ENCODE assay signal across 8 cellular contexts in the genomic region with DNA sequence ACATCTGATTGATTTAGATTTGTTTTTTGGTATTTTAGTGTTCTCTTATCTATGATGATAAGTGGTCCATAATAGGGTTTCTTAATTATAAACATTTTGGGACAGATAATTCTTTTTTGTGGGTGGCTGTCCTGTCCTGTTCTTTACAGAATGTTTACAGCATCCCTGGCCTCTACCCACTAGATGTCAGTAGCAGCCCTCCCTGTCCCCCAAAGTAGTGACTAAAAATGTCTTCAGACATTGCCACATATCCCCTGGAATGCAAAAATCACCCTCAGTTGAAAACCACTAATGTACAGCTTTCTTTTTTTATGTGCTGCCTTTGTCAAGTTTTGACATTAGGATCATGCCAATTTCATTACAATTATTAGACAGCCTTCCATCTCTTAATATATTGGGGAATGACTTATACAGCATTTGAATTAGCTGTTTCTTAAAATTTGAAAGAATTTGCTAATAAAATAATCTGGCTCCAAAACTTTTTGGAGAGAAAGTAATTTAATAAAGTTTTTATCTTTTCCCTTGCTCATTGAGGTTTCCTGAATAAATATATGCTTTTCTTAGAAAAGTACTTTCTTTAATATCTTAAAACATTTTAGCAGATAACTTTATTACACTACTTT. TPM values are rescaled to one million over a fixed set of nuclear protein-coding genes. Genes with fewer than 3 reads are reported as not detected.
DNase-seq lines count a peak whose midpoint lies in the region; ATAC-seq, FAIRE-seq and TF ChIP-seq lines count a peak whose summit lies in the region.

No MANE protein-coding gene starts in this region.

- no peaks in the 10 kb centered on the region for H3K27me3 Mint-ChIP-seq in activated CD8-positive, alpha-beta memory T cell treated with anti-CD3 and anti-CD28 coated beads, Interleukin-2, amount 10 ng/mL, durations not matched to agents 7 days and 5 days

- intact Hi-C loops in dorsolateral prefrontal cortex (cut with DNase I), result loop anchor here (5.0 kb wide), 2 partner anchors 104 to 119 kb away; no protein-coding TSS in a partner anchor

- peaks cover 76% of the 10 kb centered on the region for H3K4me1 Mint-ChIP-seq in activated CD8-positive, alpha-beta memory T cell treated with anti-CD3 and anti-CD28 coated beads, Interleukin-2, amount 10 ng/mL, durations not matched to agents 7 days and 5 days

- peak overlapping the region in 14 of 59 donors; percentile 3 to 94 (median 73) for H3K27ac ChIP-seq in dorsolateral prefrontal cortex
- peak overlapping the region; percentile 50 for H3K27ac ChIP-seq in neutrophil

- TF ChIP-seq CTCF in dorsolateral prefrontal cortex (IDR thresholded peaks at IDR 0.05 in 54 of 56, conservative IDR thresholded peaks at IDR 0.05 in 2 of 56; ENCODE audit: low read depth in 1 of 56, partially characterized antibody in 56 of 56), result peak in 55 of 56 donors; percentile 36 to 81 (median 58)
- peak; percentile 30 for TF ChIP-seq CTCF in neutrophil (IDR thresholded peaks at IDR 0.05)

- ATAC-seq in activated CD8-positive, alpha-beta memory T cell treated with anti-CD3 and anti-CD28 coated beads, Interleukin-2, amount 10 ng/mL, durations not matched to agents 7 days and 5 days, result peak; percentile 65
- ATAC-seq in HG03432 (IDR thresholded peaks at IDR 0.05; ENCODE audit: unreplicated experiment), result peak; percentile 65
- no peak for ATAC-seq in HG02852 (IDR thresholded peaks at IDR 0.05; ENCODE audit: unreplicated experiment)

- H3K27ac Mint-ChIP-seq in activated CD8-positive, alpha-beta memory T cell treated with anti-CD3 and anti-CD28 coated beads, Interleukin-2, amount 10 ng/mL, durations not matched to agents 7 days and 5 days, result peak overlapping the region; percentile 26

- no peaks in the 10 kb centered on the region for H3K9me3 ChIP-seq in neutrophil

- H3K36me3 ChIP-seq in neutrophil, result peaks cover 96% of the 10 kb centered on the region

- H3K36me3 Mint-ChIP-seq in activated CD8-positive, alpha-beta memory T cell treated with anti-CD3 and anti-CD28 coated beads, Interleukin-2, amount 10 ng/mL, durations not matched to agents 7 days and 5 days, result peaks cover 69% of the 10 kb centered on the region

- H3K4me3 ChIP-seq in dorsolateral prefrontal cortex (no peak overlapping the region), neutrophil (ENCODE audit: low read depth in 1 of 2, low read length in 1 of 2) (no peak overlapping the region)

- H3K4me1 ChIP-seq in neutrophil (ENCODE audit: control insufficient read depth in 1 of 2, insufficient read depth in 1 of 2, low read depth in 1 of 2, low read length in 1 of 2), result peaks cover 36 to 42% of the 10 kb centered on the region in 2 experiments

- CTCF ChIA-PET in activated CD8-positive, alpha-beta memory T cell treated with anti-CD3 and anti-CD28 coated beads, Interleukin-2, amount 10 ng/mL, durations not matched to agents 7 days and 5 days (lab: Charles Lee), result interaction anchor here (0.6 to 5.6 kb wide), 23 partner anchors 9 to 219 kb away, joined by 3 to 40 read pairs (median 5); a partner anchor contains a TSS

- H3K27me3 ChIP-seq in dorsolateral prefrontal cortex, result no peaks in the 10 kb centered on the region
- H3K27me3 ChIP-seq in neutrophil, result no peaks in the 10 kb centered on the region

- no peak for FAIRE-seq in urothelium cell line (lab: Jason Lieb, UNC)

- H3K9me3 Mint-ChIP-seq in activated CD8-positive, alpha-beta memory T cell treated with anti-CD3 and anti-CD28 coated beads, Interleukin-2, amount 10 ng/mL, durations not matched to agents 7 days and 5 days (ENCODE audit: low read depth), result no peaks in the 10 kb centered on the region

- no peak overlapping the region for H3K4me3 Mint-ChIP-seq in activated CD8-positive, alpha-beta memory T cell treated with anti-CD3 and anti-CD28 coated beads, Interleukin-2, amount 10 ng/mL, durations not matched to agents 7 days and 5 days

- DNase-seq in activated CD8-positive, alpha-beta memory T cell treated with anti-CD3 and anti-CD28 coated beads, Interleukin-2, amount 10 ng/mL, durations not matched to agents 7 days and 5 days, result peak; percentile 74
- no peak for DNase-seq in activated CD8-positive, alpha-beta memory T cell treated with anti-CD3 and anti-CD28 coated beads for 24 hours
- DNase-seq in T-helper 22 cell (ENCODE audit: low read depth) (peak; percentile 36), dorsolateral prefrontal cortex (peak in 2 of 10 donors; percentile 45 to 68), urothelium cell line (ENCODE audit: low spot score) (no peak)

RNA-seq across cellular contexts. Expression of a gene that starts 19.5 kb away (rescaled TPM):
- total RNA-seq in activated CD8-positive, alpha-beta memory T cell treated with anti-CD3 and anti-CD28 coated beads, Interleukin-2, amount 10 ng/mL, durations not matched to agents 7 days and 5 days, result 100 to 1,000 TPM; 465 to 588 TPM
- total RNA-seq in dorsolateral prefrontal cortex, result 100 to 1,000 TPM in 1 of 120 experiments, 10 to 100 TPM in 119; 15.8 to 100 (median 34.0) TPM

Comparison
In these comparisons a context has a peak if more than half of its experiments do, and no peak if none do; other contexts are left out.
1. DNase-seq: peak in activated CD8-positive, alpha-beta memory T cell treated with anti-CD3 and anti-CD28 coated beads, Interleukin-2, amount 10 ng/mL, durations not matched to agents 7 days and 5 days (single experiment) and T-helper 22 cell (single experiment); none in activated CD8-positive, alpha-beta memory T cell treated with anti-CD3 and anti-CD28 coated beads for 24 hours (single experiment) and urothelium cell line (single experiment).
2. RNA of a gene that starts 19.5 kb away (total RNA-seq): 465 to 588 TPM in activated CD8-positive, alpha-beta memory T cell treated with anti-CD3 and anti-CD28 coated beads, Interleukin-2, amount 10 ng/mL, durations not matched to agents 7 days and 5 days; 15.8 to 100 TPM in dorsolateral prefrontal cortex; every median in the first group is over 4 times any median in the second.